11 cellular contexts compared by ENCODE assay signal in the genomic region with DNA sequence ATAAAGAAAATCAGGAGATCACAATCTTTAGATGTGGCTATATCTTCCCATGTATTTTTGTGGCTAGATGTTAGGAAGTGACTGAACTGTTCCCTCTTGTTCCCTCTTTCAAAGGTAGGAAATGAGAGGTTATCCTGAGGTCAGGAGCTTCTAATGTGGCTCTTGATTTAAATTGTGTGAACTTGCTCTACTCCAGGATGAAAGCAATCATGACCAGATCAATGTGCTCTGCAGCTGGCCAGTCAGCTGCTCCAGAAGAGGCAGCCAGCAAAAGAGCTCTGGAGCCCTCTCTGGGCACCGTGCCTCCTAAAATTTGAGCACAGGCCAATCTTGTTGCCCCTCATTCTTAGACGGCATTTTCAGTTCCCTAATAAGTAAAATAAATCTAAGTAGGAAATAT. TPM values are rescaled to one million over a fixed set of nuclear protein-coding genes. Genes with fewer than 3 reads are reported as not detected.
DNase-seq lines count a peak whose midpoint lies in the region; ATAC-seq, FAIRE-seq and TF ChIP-seq lines count a peak whose summit lies in the region.
"Had no signal": no experiment of that assay in that cellular context is flagged by ENCODE, and none has a peak within 500 bp of the region (broad histone marks: within the 10 kb centered on the region; RNA-seq: fewer than 3 reads in every experiment).

No MANE protein-coding gene starts in this region.

- DNase-seq in Right ventricle myocardium inferior (ENCODE audit: missing footprints) (no peak), right atrium auricular region (ENCODE audit: low spot score) (no peak), bronchial epithelial cell (ENCODE audit: low read depth) (no peak), medulla oblongata (ENCODE audit: extremely low spot score) (peak; percentile 85), upper lobe of right lung (no peak), GM23338 (ENCODE audit: low spot score) (no peak), glomerular visceral epithelial cell (ENCODE audit: extremely low spot score) (no peak), hepatic stellate cell (ENCODE audit: low spot score) (no peak)
- DNase-seq: NCI-H1694 treated with DMSO at 0.1 percent for 48 hours; stimulated activated CD4-positive, alpha-beta T cell treated with anti-CD3 and anti-CD28 coated beads, Interleukin-2, amount 100 ng/mL, for 48 hours had no signal

- H3K9me2 ChIP-seq in GM23338 (ENCODE audit: insufficient read depth): no peaks in the 10 kb centered on the region

- TF ChIP-seq CTCF in right atrium auricular region (IDR thresholded peaks at IDR 0.05) (no peak), bronchial epithelial cell (IDR thresholded peaks at IDR 0.05; ENCODE audit: insufficient read depth, low read length, severe bottlenecking) (no peak), upper lobe of right lung (IDR thresholded peaks at IDR 0.05) (no peak), GM23338 (conservative IDR thresholded peaks at IDR 0.05; ENCODE audit: low read depth in 2 of 2) (no peak)

- no peak overlapping the region for H3K27ac Mint-ChIP-seq in GM23338
- H3K27ac Mint-ChIP-seq: dendritic cell treated with granulocyte-macrophage colony-stimulating factor and Interleukin-4, amounts not matched to agents 40 ng/mL and 50 ng/mL, for 4 days had no signal

- peaks cover 79% of the 10 kb centered on the region for H3K79me2 ChIP-seq in GM23338 (replicated peaks; ENCODE audit: insufficient read depth)

- H4K20me1 ChIP-seq in GM23338 (replicated peaks; ENCODE audit: insufficient read depth): no peaks in the 10 kb centered on the region

- H3K27me3 ChIP-seq in right atrium auricular region (no peaks in the 10 kb centered on the region), bronchial epithelial cell (ENCODE audit: control insufficient read depth, insufficient read depth, low read length) (no peaks in the 10 kb centered on the region), upper lobe of right lung (no peaks in the 10 kb centered on the region), GM23338 (ENCODE audit: insufficient read depth) (no peaks in the 10 kb centered on the region)

- H3K4me3 Mint-ChIP-seq in GM23338: no peak overlapping the region
- H3K4me3 Mint-ChIP-seq: dendritic cell treated with granulocyte-macrophage colony-stimulating factor and Interleukin-4, amounts not matched to agents 40 ng/mL and 50 ng/mL, for 4 days had no signal

- H3K36me3 ChIP-seq in right atrium auricular region: no peaks in the 10 kb centered on the region
- H3K36me3 ChIP-seq in bronchial epithelial cell (ENCODE audit: control insufficient read depth, insufficient read depth, low read length): no peaks in the 10 kb centered on the region
- H3K36me3 ChIP-seq in upper lobe of right lung: no peaks in the 10 kb centered on the region
- no peaks in the 10 kb centered on the region for H3K36me3 ChIP-seq in GM23338 (ENCODE audit: insufficient read depth)

- H3K9me3 Mint-ChIP-seq in GM23338: no peaks in the 10 kb centered on the region
- H3K9me3 Mint-ChIP-seq: dendritic cell treated with granulocyte-macrophage colony-stimulating factor and Interleukin-4, amounts not matched to agents 40 ng/mL and 50 ng/mL, for 4 days had no signal

- peaks cover 39% of the 10 kb centered on the region for H3K4me1 Mint-ChIP-seq in GM23338

- no peaks in the 10 kb centered on the region for H3F3A ChIP-seq in GM23338 (replicated peaks; ENCODE audit: low read depth)

- H3K4me3 ChIP-seq in right atrium auricular region (no peak overlapping the region), bronchial epithelial cell (ENCODE audit: low read depth, low read length) (no peak overlapping the region), upper lobe of right lung (no peak overlapping the region), GM23338 (no peak overlapping the region)

- peak; percentile 43 for FAIRE-seq in bronchial epithelial cell (lab: Jason Lieb, UNC)

- H3K4me1 ChIP-seq in right atrium auricular region (peaks cover 0 to 51% of the 10 kb centered on the region in 2 donors), upper lobe of right lung (peaks cover 67% of the 10 kb centered on the region), GM23338 (ENCODE audit: insufficient read depth) (peaks cover 25% of the 10 kb centered on the region)

- intact Hi-C loops in Right ventricle myocardium inferior (cut with DNase I) (no loop called here), upper lobe of right lung (cut with DNase I) (no loop called here)

- peaks cover 2% of the 10 kb centered on the region; the same call in 1 of the 3 replicates for H3K36me3 Mint-ChIP-seq in GM23338 (ENCODE audit: low read depth)

- ATAC-seq in Right ventricle myocardium inferior (peak; percentile 64), upper lobe of right lung (peak; percentile 39), GM23338 (no peak; the same call in 2 of the 3 replicates)

- H3K27me3 Mint-ChIP-seq in GM23338 (ENCODE audit: insufficient read depth, low read depth, poor library complexity): peaks cover under 1% of the 10 kb centered on the region
- H3K27me3 Mint-ChIP-seq: dendritic cell treated with granulocyte-macrophage colony-stimulating factor and Interleukin-4, amounts not matched to agents 40 ng/mL and 50 ng/mL, for 4 days had no signal

- H3K27ac ChIP-seq in right atrium auricular region (peak overlapping the region in 1 of 2 donors; percentile 40), upper lobe of right lung (no peak overlapping the region), GM23338 (ENCODE audit: low read depth) (no peak overlapping the region; the same call in 1 of the 2 replicates)

- H2AFZ ChIP-seq in GM23338: no peak overlapping the region

- no peak overlapping the region for H3K4me2 ChIP-seq in GM23338

- H3K9me3 ChIP-seq in right atrium auricular region (no peaks in the 10 kb centered on the region), upper lobe of right lung (no peaks in the 10 kb centered on the region)

TF ChIP-seq in GM23338, 12 proteins besides CTCF, POLR2A, EP300 and RAD21 (continues in another document):
- TF ChIP-seq ZNF114 (CRISPR knock-in tag; IDR thresholded peaks at IDR 0.05): no peak
- no peak for TF ChIP-seq EZH2 (IDR thresholded peaks at IDR 0.05; ENCODE audit: low read depth, unreplicated experiment)
- TF ChIP-seq JUNB (IDR thresholded peaks at IDR 0.05; ENCODE audit: unreplicated experiment): no peak
- TF ChIP-seq STAT1 (IDR thresholded peaks at IDR 0.05; ENCODE audit: unreplicated experiment): no peak
- TF ChIP-seq ZNF462 (CRISPR knock-in tag; IDR thresholded peaks at IDR 0.05): no peak

RNA-seq across cellular contexts. Expression of gene CDK17, which starts 32.0 kb away (rescaled TPM):
- 16.0 TPM for total RNA-seq in Right ventricle myocardium inferior
- total RNA-seq in right atrium auricular region: 10 to 100 TPM; 20.9 to 27.1 TPM
- 28.3 and 34.5 TPM in 2 replicates for total RNA-seq in bronchial epithelial cell
- 47.1 TPM for total RNA-seq in upper lobe of right lung
- 24.5 and 34.2 TPM in 2 replicates for total RNA-seq in GM23338 (2014; rRNA removed; shearing (Covaris generic))
- polyA plus RNA-seq in GM23338 (2016; fragmentation: Nextera tagmentation; extraction: Ambion mirVana): 7.0 and 7.6 TPM in 2 replicates
